ENCODE assay signal across 10 cellular contexts in genomic region chr2:190911813-190912212, GRCh38. TPM values are rescaled to one million over a fixed set of nuclear protein-coding genes. Genes with fewer than 3 reads are reported as not detected.
DNase-seq lines count a peak whose midpoint lies in the region; ATAC-seq, FAIRE-seq and TF ChIP-seq lines count a peak whose summit lies in the region.
"Had no signal": no experiment of that assay in that cellular context is flagged by ENCODE, and none has a peak within 500 bp of the region (broad histone marks: within the 10 kb centered on the region; RNA-seq: fewer than 3 reads in every experiment).

No MANE protein-coding gene starts in this region.

- H3K27me3 ChIP-seq in PC-9 (ENCODE audit: insufficient read depth, low read depth), result no peaks in the 10 kb centered on the region

- ATAC-seq in GM21381 (IDR thresholded peaks at IDR 0.05; ENCODE audit: unreplicated experiment) (peak; percentile 85), HG03280 (IDR thresholded peaks at IDR 0.05; ENCODE audit: unreplicated experiment) (peak; percentile 68)
- ATAC-seq in naive thymus-derived CD8-positive, alpha-beta T cell, result no peak

- no TSS peak for BruUV-seq in PC-9 (replicated peaks; lab: Mats Ljungman, UMichigan)

- TF ChIP-seq POLR2A in GM12892 (IDR thresholded peaks at IDR 0.05; ENCODE audit: low read depth, low read length), result no peak

- H3K27ac ChIP-seq in PC-9, result no peak overlapping the region

- peak; percentile 83 for FAIRE-seq in GM12892 (lab: Jason Lieb, UNC)

- peak overlapping the region in 5 of 10 donors; percentile 0 to 51 (median 24) for H3K27ac Mint-ChIP-seq in naive thymus-derived CD8-positive, alpha-beta T cell

- H3K9me3 ChIP-seq in PC-9 (ENCODE audit: insufficient read depth, low read depth), result no peaks in the 10 kb centered on the region

- no peak overlapping the region for H3K4me2 ChIP-seq in PC-9

- CTCF ChIA-PET in PC-9 (lab: Charles Lee), result no interaction called here

- peaks cover 3 to 70% (median 13%) of the 10 kb centered on the region in 3 donors for H3K36me3 Mint-ChIP-seq in naive thymus-derived CD8-positive, alpha-beta T cell

- H3K4me1 ChIP-seq in PC-9 (replicated peaks; ENCODE audit: insufficient read depth), result no peaks in the 10 kb centered on the region

- no peaks in the 10 kb centered on the region for H3K27me3 Mint-ChIP-seq in naive thymus-derived CD8-positive, alpha-beta T cell

- TF ChIP-seq CTCF in epithelial cell of proximal tubule (conservative IDR thresholded peaks at IDR 0.05; ENCODE audit: low read depth, low read length), result no peak
- no peak for TF ChIP-seq CTCF in PC-9 (conservative IDR thresholded peaks at IDR 0.05)

- H3K4me3 Mint-ChIP-seq in naive thymus-derived CD8-positive, alpha-beta T cell, result no peak overlapping the region

- H2AFZ ChIP-seq in PC-9, result no peak overlapping the region

- no peaks in the 10 kb centered on the region for H4K20me1 ChIP-seq in PC-9 (ENCODE audit: insufficient read depth)

- peaks cover 8% of the 10 kb centered on the region for H3F3A ChIP-seq in PC-9 (ENCODE audit: insufficient read depth, low read depth)

- intact Hi-C loops in PC-9 (cut with micrococcal nuclease; ENCODE audit: unreplicated experiment), result no loop called here

- H3K4me3 ChIP-seq in epithelial cell of proximal tubule (ENCODE audit: low read depth, low read length), result peak overlapping the region; percentile 21
- H3K4me3 ChIP-seq in PC-9, result no peak overlapping the region

- H3K9me2 ChIP-seq in PC-9 (ENCODE audit: insufficient read depth), result no peaks in the 10 kb centered on the region

- peaks cover 10 to 40% (median 26%) of the 10 kb centered on the region in 4 donors for H3K4me1 Mint-ChIP-seq in naive thymus-derived CD8-positive, alpha-beta T cell

- DNase-seq in GM12892 (ENCODE audit: insufficient read length) (no peak), epithelial cell of proximal tubule (ENCODE audit: low read depth) (no peak), PC-9 (no peak), NCI-H187 treated with DMSO at 0.1 percent for 48 hours (lab: John Stamatoyannopoulos, UW) (no peak), NCI-H1105 treated with DMSO at 0.1 percent for 48 hours (lab: John Stamatoyannopoulos, UW) (no peak)
- no peak for DNase-seq in naive thymus-derived CD8-positive, alpha-beta T cell
- DNase-seq: NCI-H2029 treated with DMSO at 0.1 percent for 48 hours; stimulated activated CD4-positive, alpha-beta T cell treated with anti-CD3 and anti-CD28 coated beads, Interleukin-12 subunit alpha, Interleukin-12 subunit beta, amount 100 ng/mL, for 4 hours had no signal

- H3K79me2 ChIP-seq in PC-9 (ENCODE audit: low read depth), result no peaks in the 10 kb centered on the region

- POLR2A ChIA-PET in PC-9 (lab: Charles Lee; ENCODE audit: unreplicated experiment), result no interaction called here
- POLR2A ChIA-PET in naive thymus-derived CD8-positive, alpha-beta T cell (lab: Charles Lee), result no interaction called here

- peaks cover 4% of the 10 kb centered on the region for H3K36me3 ChIP-seq in PC-9 (ENCODE audit: low read depth)

- no peaks in the 10 kb centered on the region for H3K9me3 Mint-ChIP-seq in naive thymus-derived CD8-positive, alpha-beta T cell

RNA-seq across cellular contexts. Expression of gene GLS, which starts 31.2 kb away (rescaled TPM):
- 103 TPM for polyA plus RNA-seq in GM12892 (2012; ENCODE audit: missing spikeins)
- total RNA-seq in epithelial cell of proximal tubule (123 and 246 TPM in 2 replicates), PC-9 (2021) (66.4 and 68.5 TPM in 2 replicates)
- 100 to 1,000 TPM; 206 to 214 TPM for total RNA-seq in naive thymus-derived CD8-positive, alpha-beta T cell
- 10 to 100 TPM; 30.0 to 55.9 (median 40.8) TPM for polyA plus RNA-seq in naive thymus-derived CD8-positive, alpha-beta T cell

Comparison
In these comparisons a context has a peak if more than half of its experiments do, and no peak if none do; other contexts are left out.
1. ATAC-seq: peak in GM21381 (single experiment) and HG03280 (single experiment); none in naive thymus-derived CD8-positive, alpha-beta T cell (0 of 2).